Comparison of ENCODE assay signal across 1 cellular context in the genomic region with DNA sequence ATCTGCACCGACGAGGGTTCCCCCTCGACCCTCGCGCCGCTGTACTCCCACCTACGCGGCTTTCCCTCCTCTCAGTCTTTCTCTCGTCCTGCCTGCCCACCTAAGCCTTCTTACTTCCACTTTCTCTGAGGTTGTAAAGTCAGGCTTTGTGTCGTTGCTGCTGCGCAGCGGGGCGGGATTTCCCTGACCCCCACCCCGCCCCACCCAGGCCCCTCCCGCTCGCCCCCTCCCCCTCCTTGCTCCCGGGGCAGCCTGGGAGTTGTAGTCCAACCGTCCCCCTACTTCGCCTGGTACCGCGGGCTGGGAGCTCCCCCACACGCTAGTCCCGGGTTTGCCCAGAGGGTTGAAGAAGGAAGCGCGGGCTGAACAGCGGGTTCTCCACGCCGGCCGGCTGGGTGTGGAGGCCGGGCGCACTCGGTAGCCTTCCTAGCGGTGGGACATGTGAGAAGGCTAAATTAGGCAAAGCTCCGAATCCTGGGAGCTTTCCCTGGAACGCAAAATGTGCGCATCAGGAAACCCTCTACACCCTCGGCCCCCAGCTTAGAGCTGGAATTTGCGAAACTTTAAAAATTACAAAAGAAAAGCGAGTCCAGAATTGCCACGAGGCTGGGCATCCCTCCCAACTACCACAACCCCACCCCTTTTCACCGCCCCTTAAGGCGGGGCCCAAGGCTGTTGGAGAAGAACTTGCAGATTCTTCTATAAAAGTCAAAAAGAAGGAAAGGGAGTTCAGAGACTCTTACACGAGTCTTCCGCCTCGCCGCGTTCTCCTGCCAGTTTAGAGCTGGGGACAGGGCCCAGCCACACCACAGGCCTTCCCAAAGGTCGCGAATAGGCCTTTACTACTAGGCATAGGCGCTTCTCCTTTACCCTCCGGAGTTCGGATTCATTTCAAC.
TF ChIP-seq lines count a peak whose summit lies in the region.

A gene (minus strand): TSS at position 153 of the 896 bp plus-strand sequence. CDS start 1,011 bp downstream, outside the sequence.

TF ChIP-seq in HepG2, 621 proteins besides CTCF, POLR2A, EP300 and RAD21 (continued from another document and continues in another):
- TF ChIP-seq, protein P1, sequence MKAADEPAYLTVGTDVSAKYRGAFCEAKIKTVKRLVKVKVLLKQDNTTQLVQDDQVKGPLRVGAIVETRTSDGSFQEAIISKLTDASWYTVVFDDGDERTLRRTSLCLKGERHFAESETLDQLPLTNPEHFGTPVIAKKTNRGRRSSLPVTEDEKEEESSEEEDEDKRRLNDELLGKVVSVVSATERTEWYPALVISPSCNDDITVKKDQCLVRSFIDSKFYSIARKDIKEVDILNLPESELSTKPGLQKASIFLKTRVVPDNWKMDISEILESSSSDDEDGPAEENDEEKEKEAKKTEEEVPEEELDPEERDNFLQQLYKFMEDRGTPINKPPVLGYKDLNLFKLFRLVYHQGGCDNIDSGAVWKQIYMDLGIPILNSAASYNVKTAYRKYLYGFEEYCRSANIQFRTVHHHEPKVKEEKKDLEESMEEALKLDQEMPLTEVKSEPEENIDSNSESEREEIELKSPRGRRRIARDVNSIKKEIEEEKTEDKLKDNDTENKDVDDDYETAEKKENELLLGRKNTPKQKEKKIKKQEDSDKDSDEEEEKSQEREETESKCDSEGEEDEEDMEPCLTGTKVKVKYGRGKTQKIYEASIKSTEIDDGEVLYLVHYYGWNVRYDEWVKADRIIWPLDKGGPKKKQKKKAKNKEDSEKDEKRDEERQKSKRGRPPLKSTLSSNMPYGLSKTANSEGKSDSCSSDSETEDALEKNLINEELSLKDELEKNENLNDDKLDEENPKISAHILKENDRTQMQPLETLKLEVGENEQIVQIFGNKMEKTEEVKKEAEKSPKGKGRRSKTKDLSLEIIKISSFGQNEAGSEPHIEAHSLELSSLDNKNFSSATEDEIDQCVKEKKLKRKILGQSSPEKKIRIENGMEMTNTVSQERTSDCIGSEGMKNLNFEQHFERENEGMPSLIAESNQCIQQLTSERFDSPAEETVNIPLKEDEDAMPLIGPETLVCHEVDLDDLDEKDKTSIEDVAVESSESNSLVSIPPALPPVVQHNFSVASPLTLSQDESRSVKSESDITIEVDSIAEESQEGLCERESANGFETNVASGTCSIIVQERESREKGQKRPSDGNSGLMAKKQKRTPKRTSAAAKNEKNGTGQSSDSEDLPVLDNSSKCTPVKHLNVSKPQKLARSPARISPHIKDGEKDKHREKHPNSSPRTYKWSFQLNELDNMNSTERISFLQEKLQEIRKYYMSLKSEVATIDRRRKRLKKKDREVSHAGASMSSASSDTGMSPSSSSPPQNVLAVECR (CRISPR knock-in tag; IDR thresholded peaks at IDR 0.05; ENCODE audit: borderline replicate concordance), result peak; percentile 36; the same call in 1 of the 2 replicates
- TF ChIP-seq, protein P2, sequence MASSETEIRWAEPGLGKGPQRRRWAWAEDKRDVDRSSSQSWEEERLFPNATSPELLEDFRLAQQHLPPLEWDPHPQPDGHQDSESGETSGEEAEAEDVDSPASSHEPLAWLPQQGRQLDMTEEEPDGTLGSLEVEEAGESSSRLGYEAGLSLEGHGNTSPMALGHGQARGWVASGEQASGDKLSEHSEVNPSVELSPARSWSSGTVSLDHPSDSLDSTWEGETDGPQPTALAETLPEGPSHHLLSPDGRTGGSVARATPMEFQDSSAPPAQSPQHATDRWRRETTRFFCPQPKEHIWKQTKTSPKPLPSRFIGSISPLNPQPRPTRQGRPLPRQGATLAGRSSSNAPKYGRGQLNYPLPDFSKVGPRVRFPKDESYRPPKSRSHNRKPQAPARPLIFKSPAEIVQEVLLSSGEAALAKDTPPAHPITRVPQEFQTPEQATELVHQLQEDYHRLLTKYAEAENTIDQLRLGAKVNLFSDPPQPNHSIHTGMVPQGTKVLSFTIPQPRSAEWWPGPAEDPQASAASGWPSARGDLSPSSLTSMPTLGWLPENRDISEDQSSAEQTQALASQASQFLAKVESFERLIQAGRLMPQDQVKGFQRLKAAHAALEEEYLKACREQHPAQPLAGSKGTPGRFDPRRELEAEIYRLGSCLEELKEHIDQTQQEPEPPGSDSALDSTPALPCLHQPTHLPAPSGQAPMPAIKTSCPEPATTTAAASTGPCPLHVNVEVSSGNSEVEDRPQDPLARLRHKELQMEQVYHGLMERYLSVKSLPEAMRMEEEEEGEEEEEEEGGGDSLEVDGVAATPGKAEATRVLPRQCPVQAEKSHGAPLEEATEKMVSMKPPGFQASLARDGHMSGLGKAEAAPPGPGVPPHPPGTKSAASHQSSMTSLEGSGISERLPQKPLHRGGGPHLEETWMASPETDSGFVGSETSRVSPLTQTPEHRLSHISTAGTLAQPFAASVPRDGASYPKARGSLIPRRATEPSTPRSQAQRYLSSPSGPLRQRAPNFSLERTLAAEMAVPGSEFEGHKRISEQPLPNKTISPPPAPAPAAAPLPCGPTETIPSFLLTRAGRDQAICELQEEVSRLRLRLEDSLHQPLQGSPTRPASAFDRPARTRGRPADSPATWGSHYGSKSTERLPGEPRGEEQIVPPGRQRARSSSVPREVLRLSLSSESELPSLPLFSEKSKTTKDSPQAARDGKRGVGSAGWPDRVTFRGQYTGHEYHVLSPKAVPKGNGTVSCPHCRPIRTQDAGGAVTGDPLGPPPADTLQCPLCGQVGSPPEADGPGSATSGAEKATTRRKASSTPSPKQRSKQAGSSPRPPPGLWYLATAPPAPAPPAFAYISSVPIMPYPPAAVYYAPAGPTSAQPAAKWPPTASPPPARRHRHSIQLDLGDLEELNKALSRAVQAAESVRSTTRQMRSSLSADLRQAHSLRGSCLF (CRISPR knock-in tag; IDR thresholded peaks at IDR 0.05; ENCODE audit: borderline replicate concordance), result no peak
- TF ChIP-seq, protein P3, sequence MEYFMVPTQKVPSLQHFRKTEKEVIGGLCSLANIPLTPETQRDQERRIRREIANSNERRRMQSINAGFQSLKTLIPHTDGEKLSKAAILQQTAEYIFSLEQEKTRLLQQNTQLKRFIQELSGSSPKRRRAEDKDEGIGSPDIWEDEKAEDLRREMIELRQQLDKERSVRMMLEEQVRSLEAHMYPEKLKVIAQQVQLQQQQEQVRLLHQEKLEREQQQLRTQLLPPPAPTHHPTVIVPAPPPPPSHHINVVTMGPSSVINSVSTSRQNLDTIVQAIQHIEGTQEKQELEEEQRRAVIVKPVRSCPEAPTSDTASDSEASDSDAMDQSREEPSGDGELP (IDR thresholded peaks at IDR 0.05; ENCODE audit: borderline replicate concordance, low read depth), result no peak
- TF ChIP-seq SMAD9 (CRISPR knock-in tag; IDR thresholded peaks at IDR 0.05) (no peak), ZNF768 (CRISPR knock-in tag; IDR thresholded peaks at IDR 0.05) (peak; percentile 28; the same call in 1 of the 2 replicates), CREM (IDR thresholded peaks at IDR 0.05) (no peak), CREM (CRISPR knock-in tag; IDR thresholded peaks at IDR 0.05) (no peak), ZNF326 (CRISPR knock-in tag; IDR thresholded peaks at IDR 0.05; ENCODE audit: borderline replicate concordance) (no peak), ZFY (CRISPR knock-in tag; IDR thresholded peaks at IDR 0.05) (peak; percentile 65), IRF2 (CRISPR knock-in tag; IDR thresholded peaks at IDR 0.05) (peak; percentile 50; the same call in 1 of the 2 replicates), RBM39 (IDR thresholded peaks at IDR 0.05; ENCODE audit: low read depth, low read length, poor library complexity, severe bottlenecking) (peak; percentile 34), MAZ (IDR thresholded peaks at IDR 0.05; ENCODE audit: borderline replicate concordance, low read depth, low read length) (peak; percentile 84; the same call in 1 of the 2 replicates), MAZ (CRISPR knock-in tag; IDR thresholded peaks at IDR 0.05; ENCODE audit: low read depth) (0 out of 2 replicates have a peak, but pooled peaks have one; percentile 33), MATR3 (CRISPR knock-in tag; IDR thresholded peaks at IDR 0.05) (no peak)
- TF ChIP-seq, protein P4, sequence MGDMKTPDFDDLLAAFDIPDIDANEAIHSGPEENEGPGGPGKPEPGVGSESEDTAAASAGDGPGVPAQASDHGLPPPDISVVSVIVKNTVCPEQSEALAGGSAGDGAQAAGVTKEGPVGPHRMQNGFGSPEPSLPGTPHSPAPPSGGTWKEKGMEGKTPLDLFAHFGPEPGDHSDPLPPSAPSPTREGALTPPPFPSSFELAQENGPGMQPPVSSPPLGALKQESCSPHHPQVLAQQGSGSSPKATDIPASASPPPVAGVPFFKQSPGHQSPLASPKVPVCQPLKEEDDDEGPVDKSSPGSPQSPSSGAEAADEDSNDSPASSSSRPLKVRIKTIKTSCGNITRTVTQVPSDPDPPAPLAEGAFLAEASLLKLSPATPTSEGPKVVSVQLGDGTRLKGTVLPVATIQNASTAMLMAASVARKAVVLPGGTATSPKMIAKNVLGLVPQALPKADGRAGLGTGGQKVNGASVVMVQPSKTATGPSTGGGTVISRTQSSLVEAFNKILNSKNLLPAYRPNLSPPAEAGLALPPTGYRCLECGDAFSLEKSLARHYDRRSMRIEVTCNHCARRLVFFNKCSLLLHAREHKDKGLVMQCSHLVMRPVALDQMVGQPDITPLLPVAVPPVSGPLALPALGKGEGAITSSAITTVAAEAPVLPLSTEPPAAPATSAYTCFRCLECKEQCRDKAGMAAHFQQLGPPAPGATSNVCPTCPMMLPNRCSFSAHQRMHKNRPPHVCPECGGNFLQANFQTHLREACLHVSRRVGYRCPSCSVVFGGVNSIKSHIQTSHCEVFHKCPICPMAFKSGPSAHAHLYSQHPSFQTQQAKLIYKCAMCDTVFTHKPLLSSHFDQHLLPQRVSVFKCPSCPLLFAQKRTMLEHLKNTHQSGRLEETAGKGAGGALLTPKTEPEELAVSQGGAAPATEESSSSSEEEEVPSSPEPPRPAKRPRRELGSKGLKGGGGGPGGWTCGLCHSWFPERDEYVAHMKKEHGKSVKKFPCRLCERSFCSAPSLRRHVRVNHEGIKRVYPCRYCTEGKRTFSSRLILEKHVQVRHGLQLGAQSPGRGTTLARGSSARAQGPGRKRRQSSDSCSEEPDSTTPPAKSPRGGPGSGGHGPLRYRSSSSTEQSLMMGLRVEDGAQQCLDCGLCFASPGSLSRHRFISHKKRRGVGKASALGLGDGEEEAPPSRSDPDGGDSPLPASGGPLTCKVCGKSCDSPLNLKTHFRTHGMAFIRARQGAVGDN (CRISPR knock-in tag; IDR thresholded peaks at IDR 0.05), result peak; percentile 45; the same call in 1 of the 2 replicates
- TF ChIP-seq, protein P5, sequence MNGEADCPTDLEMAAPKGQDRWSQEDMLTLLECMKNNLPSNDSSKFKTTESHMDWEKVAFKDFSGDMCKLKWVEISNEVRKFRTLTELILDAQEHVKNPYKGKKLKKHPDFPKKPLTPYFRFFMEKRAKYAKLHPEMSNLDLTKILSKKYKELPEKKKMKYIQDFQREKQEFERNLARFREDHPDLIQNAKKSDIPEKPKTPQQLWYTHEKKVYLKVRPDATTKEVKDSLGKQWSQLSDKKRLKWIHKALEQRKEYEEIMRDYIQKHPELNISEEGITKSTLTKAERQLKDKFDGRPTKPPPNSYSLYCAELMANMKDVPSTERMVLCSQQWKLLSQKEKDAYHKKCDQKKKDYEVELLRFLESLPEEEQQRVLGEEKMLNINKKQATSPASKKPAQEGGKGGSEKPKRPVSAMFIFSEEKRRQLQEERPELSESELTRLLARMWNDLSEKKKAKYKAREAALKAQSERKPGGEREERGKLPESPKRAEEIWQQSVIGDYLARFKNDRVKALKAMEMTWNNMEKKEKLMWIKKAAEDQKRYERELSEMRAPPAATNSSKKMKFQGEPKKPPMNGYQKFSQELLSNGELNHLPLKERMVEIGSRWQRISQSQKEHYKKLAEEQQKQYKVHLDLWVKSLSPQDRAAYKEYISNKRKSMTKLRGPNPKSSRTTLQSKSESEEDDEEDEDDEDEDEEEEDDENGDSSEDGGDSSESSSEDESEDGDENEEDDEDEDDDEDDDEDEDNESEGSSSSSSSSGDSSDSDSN (CRISPR knock-in tag; IDR thresholded peaks at IDR 0.05), result peak; percentile 12
- TF ChIP-seq, protein P6, sequence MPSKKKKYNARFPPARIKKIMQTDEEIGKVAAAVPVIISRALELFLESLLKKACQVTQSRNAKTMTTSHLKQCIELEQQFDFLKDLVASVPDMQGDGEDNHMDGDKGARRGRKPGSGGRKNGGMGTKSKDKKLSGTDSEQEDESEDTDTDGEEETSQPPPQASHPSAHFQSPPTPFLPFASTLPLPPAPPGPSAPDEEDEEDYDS (CRISPR knock-in tag; IDR thresholded peaks at IDR 0.05), result peak; percentile 34; the same call in 1 of the 2 replicates
- TF ChIP-seq, protein P7, sequence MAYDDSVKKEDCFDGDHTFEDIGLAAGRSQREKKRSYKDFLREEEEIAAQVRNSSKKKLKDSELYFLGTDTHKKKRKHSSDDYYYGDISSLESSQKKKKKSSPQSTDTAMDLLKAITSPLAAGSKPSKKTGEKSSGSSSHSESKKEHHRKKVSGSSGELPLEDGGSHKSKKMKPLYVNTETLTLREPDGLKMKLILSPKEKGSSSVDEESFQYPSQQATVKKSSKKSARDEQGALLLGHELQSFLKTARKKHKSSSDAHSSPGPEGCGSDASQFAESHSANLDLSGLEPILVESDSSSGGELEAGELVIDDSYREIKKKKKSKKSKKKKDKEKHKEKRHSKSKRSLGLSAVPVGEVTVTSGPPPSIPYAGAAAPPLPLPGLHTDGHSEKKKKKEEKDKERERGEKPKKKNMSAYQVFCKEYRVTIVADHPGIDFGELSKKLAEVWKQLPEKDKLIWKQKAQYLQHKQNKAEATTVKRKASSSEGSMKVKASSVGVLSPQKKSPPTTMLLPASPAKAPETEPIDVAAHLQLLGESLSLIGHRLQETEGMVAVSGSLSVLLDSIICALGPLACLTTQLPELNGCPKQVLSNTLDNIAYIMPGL (CRISPR knock-in tag; IDR thresholded peaks at IDR 0.05; ENCODE audit: borderline replicate concordance in 1 of 2, low read depth in 1 of 2), result 0 out of 4 replicates have a peak, but pooled peaks of 1 of the 2 experiments have one; percentile 4
- TF ChIP-seq, protein P8, sequence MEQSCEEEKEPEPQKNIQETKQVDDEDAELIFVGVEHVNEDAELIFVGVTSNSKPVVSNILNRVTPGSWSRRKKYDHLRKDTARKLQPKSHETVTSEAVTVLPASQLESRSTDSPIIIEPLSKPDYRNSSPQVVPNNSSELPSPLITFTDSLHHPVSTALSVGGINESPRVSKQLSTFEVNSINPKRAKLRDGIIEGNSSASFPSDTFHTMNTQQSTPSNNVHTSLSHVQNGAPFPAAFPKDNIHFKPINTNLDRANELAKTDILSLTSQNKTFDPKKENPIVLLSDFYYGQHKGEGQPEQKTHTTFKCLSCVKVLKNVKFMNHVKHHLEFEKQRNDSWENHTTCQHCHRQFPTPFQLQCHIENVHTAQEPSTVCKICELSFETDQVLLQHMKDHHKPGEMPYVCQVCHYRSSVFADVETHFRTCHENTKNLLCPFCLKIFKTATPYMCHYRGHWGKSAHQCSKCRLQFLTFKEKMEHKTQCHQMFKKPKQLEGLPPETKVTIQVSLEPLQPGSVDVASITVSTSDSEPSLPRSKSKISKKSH (CRISPR knock-in tag; IDR thresholded peaks at IDR 0.05; ENCODE audit: borderline replicate concordance), result no peak
- TF ChIP-seq, protein P9, sequence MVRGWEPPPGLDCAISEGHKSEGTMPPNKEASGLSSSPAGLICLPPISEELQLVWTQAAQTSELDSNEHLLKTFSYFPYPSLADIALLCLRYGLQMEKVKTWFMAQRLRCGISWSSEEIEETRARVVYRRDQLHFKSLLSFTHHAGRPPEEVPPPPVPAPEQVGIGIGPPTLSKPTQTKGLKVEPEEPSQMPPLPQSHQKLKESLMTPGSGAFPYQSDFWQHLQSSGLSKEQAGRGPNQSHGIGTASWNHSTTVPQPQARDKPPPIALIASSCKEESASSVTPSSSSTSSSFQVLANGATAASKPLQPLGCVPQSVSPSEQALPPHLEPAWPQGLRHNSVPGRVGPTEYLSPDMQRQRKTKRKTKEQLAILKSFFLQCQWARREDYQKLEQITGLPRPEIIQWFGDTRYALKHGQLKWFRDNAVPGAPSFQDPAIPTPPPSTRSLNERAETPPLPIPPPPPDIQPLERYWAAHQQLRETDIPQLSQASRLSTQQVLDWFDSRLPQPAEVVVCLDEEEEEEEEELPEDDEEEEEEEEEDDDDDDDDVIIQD (CRISPR knock-in tag; IDR thresholded peaks at IDR 0.05; ENCODE audit: low read depth), result no peak
